ENCODE assay signal across 11 cellular contexts in genomic region chr10:125344573-125345121, GRCh38.
DNase-seq lines count a peak whose midpoint lies in the region; ATAC-seq and TF ChIP-seq lines count a peak whose summit lies in the region.
"Had no signal": no experiment of that assay in that cellular context is flagged by ENCODE, and none has a peak within 500 bp of the region (broad histone marks: within the 10 kb centered on the region; RNA-seq: fewer than 3 reads in every experiment).

No MANE protein-coding gene starts in this region.

- POLR2A ChIA-PET in naive thymus-derived CD8-positive, alpha-beta T cell (lab: Charles Lee), result no interaction called here

- H3K4me3 ChIP-seq in SJCRH30, result no peak overlapping the region

- H3K36me3 ChIP-seq in SJCRH30, result no peaks in the 10 kb centered on the region

- H3K9me3 Mint-ChIP-seq in Calu3 (ENCODE audit: low read depth, unreplicated experiment), result no peaks in the 10 kb centered on the region
- H3K9me3 Mint-ChIP-seq in naive thymus-derived CD8-positive, alpha-beta T cell, result peaks cover 0 to 12% (median 3%) of the 10 kb centered on the region in 9 donors
- H3K9me3 Mint-ChIP-seq: activated CD4-positive, alpha-beta T cell treated with anti-CD3 and anti-CD28 coated beads, Interleukin-2, amount 10 ng/mL, durations not matched to agents 24 days and 14 days had no signal

- H3K27ac Mint-ChIP-seq in Calu3 (ENCODE audit: unreplicated experiment), result peak overlapping the region; percentile 58
- H3K27ac Mint-ChIP-seq in naive thymus-derived CD8-positive, alpha-beta T cell, result no peak overlapping the region
- H3K27ac Mint-ChIP-seq: activated CD4-positive, alpha-beta T cell treated with anti-CD3 and anti-CD28 coated beads, Interleukin-2, amount 10 ng/mL, durations not matched to agents 24 days and 14 days; brain; CD4-positive, CD25-positive, alpha-beta regulatory T cell had no signal

- no peaks in the 10 kb centered on the region; the same call in 1 of the 2 replicates for H3K9me3 ChIP-seq in SJCRH30 (replicated peaks)

- no peak for TF ChIP-seq CTCF in Calu3 (IDR thresholded peaks at IDR 0.05; ENCODE audit: unreplicated experiment)

- peaks cover 15% of the 10 kb centered on the region for H3K4me1 Mint-ChIP-seq in Calu3 (ENCODE audit: low read depth, unreplicated experiment)
- no peaks in the 10 kb centered on the region for H3K4me1 Mint-ChIP-seq in naive thymus-derived CD8-positive, alpha-beta T cell
- H3K4me1 Mint-ChIP-seq: activated CD4-positive, alpha-beta T cell treated with anti-CD3 and anti-CD28 coated beads, Interleukin-2, amount 10 ng/mL, durations not matched to agents 24 days and 14 days; CD4-positive, CD25-positive, alpha-beta regulatory T cell had no signal

- no peaks in the 10 kb centered on the region for H3K4me1 ChIP-seq in SJCRH30

- ATAC-seq in GM21447 (IDR thresholded peaks at IDR 0.05; ENCODE audit: unreplicated experiment) (peak; percentile 98), HG03457 (IDR thresholded peaks at IDR 0.05; ENCODE audit: unreplicated experiment) (peak; percentile 95)
- no peak for ATAC-seq in naive thymus-derived CD8-positive, alpha-beta T cell

- peak overlapping the region; percentile 58 for H3K4me3 Mint-ChIP-seq in Calu3 (ENCODE audit: low read depth, unreplicated experiment)
- no peak overlapping the region for H3K4me3 Mint-ChIP-seq in naive thymus-derived CD8-positive, alpha-beta T cell
- H3K4me3 Mint-ChIP-seq: activated CD4-positive, alpha-beta T cell treated with anti-CD3 and anti-CD28 coated beads, Interleukin-2, amount 10 ng/mL, durations not matched to agents 24 days and 14 days; brain; CD4-positive, CD25-positive, alpha-beta regulatory T cell had no signal

- intact Hi-C loops in Calu3 (cut with micrococcal nuclease; ENCODE audit: unreplicated experiment), result loop anchor here (10.0 kb wide), 1 partner anchor 180 kb away; the partner anchor contains the start of gene CTBP2

- no TSS peak for BruUV-seq in Calu3 (replicated peaks; lab: Mats Ljungman, UMichigan)

- DNase-seq in Calu3 (peak; percentile 53), kidney glomerular epithelial cell (lab: John Stamatoyannopoulos, UW) (peak; percentile 4), SW480 (ENCODE audit: low spot score) (no peak), SJCRH30 (no peak)
- DNase-seq in naive thymus-derived CD8-positive, alpha-beta T cell, result no peak
- DNase-seq in activated CD4-positive, alpha-beta T cell treated with anti-CD3 and anti-CD28 coated beads for 4 hours, result no peak
- DNase-seq: activated CD4-positive, alpha-beta T cell treated with anti-CD3 and anti-CD28 coated beads, Interleukin-2, amount 10 ng/mL, durations not matched to agents 24 days and 14 days; CD4-positive, CD25-positive, alpha-beta regulatory T cell had no signal

- H3K27me3 ChIP-seq in SJCRH30, result no peaks in the 10 kb centered on the region

- H3K27ac ChIP-seq in SJCRH30, result no peak overlapping the region

- H3K27me3 Mint-ChIP-seq in Calu3 (ENCODE audit: unreplicated experiment), result no peaks in the 10 kb centered on the region
- H3K27me3 Mint-ChIP-seq in naive thymus-derived CD8-positive, alpha-beta T cell, result peaks cover 7 to 19% (median 16%) of the 10 kb centered on the region in 5 donors
- H3K27me3 Mint-ChIP-seq: activated CD4-positive, alpha-beta T cell treated with anti-CD3 and anti-CD28 coated beads, Interleukin-2, amount 10 ng/mL, durations not matched to agents 24 days and 14 days; CD4-positive, CD25-positive, alpha-beta regulatory T cell had no signal

- CTCF ChIA-PET in Calu3 (lab: Charles Lee), result interaction anchor here (0.6 kb wide), 2 partner anchors 10 to 311 kb away, joined by 3 read pairs; no protein-coding TSS in a partner anchor

- peaks cover 7% of the 10 kb centered on the region for H3K36me3 Mint-ChIP-seq in Calu3 (ENCODE audit: insufficient read depth, unreplicated experiment)
- peaks cover 0 to 6% (median 0%) of the 10 kb centered on the region in 3 donors for H3K36me3 Mint-ChIP-seq in naive thymus-derived CD8-positive, alpha-beta T cell
- H3K36me3 Mint-ChIP-seq: brain; CD4-positive, CD25-positive, alpha-beta regulatory T cell had no signal

Comparison
In these comparisons a context has a peak if more than half of its experiments do, and no peak if none do; other contexts are left out.
1. DNase-seq: peak in Calu3 (single experiment) and kidney glomerular epithelial cell (single experiment); none in SW480 (single experiment), naive thymus-derived CD8-positive, alpha-beta T cell (0 of 10), SJCRH30 (0 of 2) and activated CD4-positive, alpha-beta T cell treated with anti-CD3 and anti-CD28 coated beads for 4 hours (0 of 2).
2. ATAC-seq: peak in GM21447 (single experiment) and HG03457 (single experiment); none in naive thymus-derived CD8-positive, alpha-beta T cell (0 of 2).